1 cellular context compared by ENCODE assay signal in genomic region chr7:75628055-75628454, GRCh38.
TF ChIP-seq lines count a peak whose summit lies in the region.

No MANE protein-coding gene starts in this region.

TF ChIP-seq in K562, 482 proteins besides CTCF, POLR2A, EP300 and RAD21 (continued from another document):
- TF ChIP-seq PATZ1 (CRISPR knock-in tag; IDR thresholded peaks at IDR 0.05; ENCODE audit: borderline replicate concordance) = no peak
- no peak for TF ChIP-seq MLX (CRISPR knock-in tag; conservative IDR thresholded peaks at IDR 0.05)
- no peak for TF ChIP-seq DEAF1 (CRISPR knock-in tag; IDR thresholded peaks at IDR 0.05)
- no peak for TF ChIP-seq ZNF184 (CRISPR knock-in tag; IDR thresholded peaks at IDR 0.05)
- TF ChIP-seq SMARCE1 (IDR thresholded peaks at IDR 0.05) = no peak
- no peak for TF ChIP-seq TCFL5 (CRISPR knock-in tag; conservative IDR thresholded peaks at IDR 0.05)
